20 cellular contexts compared by ENCODE assay signal in genomic region chr11:12502041-12502440, GRCh38.
DNase-seq lines count a peak whose midpoint lies in the region; ATAC-seq and TF ChIP-seq lines count a peak whose summit lies in the region.
"Had no signal": no experiment of that assay in that cellular context is flagged by ENCODE, and none has a peak within 500 bp of the region (broad histone marks: within the 10 kb centered on the region; RNA-seq: fewer than 3 reads in every experiment).

No MANE protein-coding gene starts in this region.

- H3K4me3 ChIP-seq in HUES6 (ENCODE audit: low read depth, low read length), result no peak overlapping the region
- H3K4me3 ChIP-seq in choroid plexus epithelial cell (ENCODE audit: low read depth, low read length), result no peak overlapping the region
- no peak overlapping the region for H3K4me3 ChIP-seq in muscle layer of duodenum (ENCODE audit: low read depth in 1 of 2, low read length in 2 of 2)
- H3K4me3 ChIP-seq in vagina, result no peak overlapping the region
- H3K4me3 ChIP-seq: lower lobe of right lung, prostate gland, spleen had no signal

- H3K36me3 ChIP-seq in HUES6 (ENCODE audit: control insufficient read depth, insufficient read depth, low read length) (peaks cover 7% of the 10 kb centered on the region; the same call in 1 of the 2 replicates), muscle layer of duodenum (ENCODE audit: control insufficient read depth in 1 of 2, insufficient read depth in 2 of 2, low read length in 2 of 2) (peaks cover 16 to 22% of the 10 kb centered on the region in 2 donors), vagina (peaks cover 0 to 4% of the 10 kb centered on the region in 2 donors)
- H3K36me3 ChIP-seq: prostate gland had no signal

- no peaks in the 10 kb centered on the region for H3K9me3 ChIP-seq in HUES6 (ENCODE audit: control insufficient read depth, insufficient read depth, low read depth, low read length)
- H3K9me3 ChIP-seq in muscle layer of duodenum (ENCODE audit: control insufficient read depth in 1 of 2, low read length in 2 of 2), result no peaks in the 10 kb centered on the region
- no peaks in the 10 kb centered on the region for H3K9me3 ChIP-seq in vagina
- H3K9me3 ChIP-seq: lower lobe of right lung, prostate gland, spleen had no signal

- intact Hi-C loops in vagina (cut with DNase I), result no loop called here

- peaks cover 27% of the 10 kb centered on the region; the same call in 1 of the 2 replicates for H3K4me1 ChIP-seq in HUES6 (ENCODE audit: control insufficient read depth, insufficient read depth, low read length)
- no peaks in the 10 kb centered on the region for H3K4me1 ChIP-seq in muscle layer of duodenum (ENCODE audit: control insufficient read depth in 1 of 2, insufficient read depth in 2 of 2, low read length in 2 of 2)
- H3K4me1 ChIP-seq in vagina, result peaks cover 40% of the 10 kb centered on the region
- H3K4me1 ChIP-seq: lower lobe of right lung, prostate gland, spleen had no signal

- ATAC-seq in HG03571 (IDR thresholded peaks at IDR 0.05; ENCODE audit: unreplicated experiment), result no peak
- ATAC-seq: naive thymus-derived CD8-positive, alpha-beta T cell had no signal

- DNase-seq in choroid plexus epithelial cell (ENCODE audit: low read depth) (peak; percentile 25), vagina (ENCODE audit: extremely low spot score in 2 of 2) (no peak), dedifferentiated amniotic fluid mesenchymal stem cell (ENCODE audit: extremely low spot score) (no peak), cerebellum (ENCODE audit: low spot score) (no peak)
- DNase-seq in activated CD4-positive, alpha-beta T cell treated with anti-CD3 and anti-CD28 coated beads, Interleukin-2, amount 50 U/mL, for 1 hour, result no peak
- DNase-seq: activated CD4-positive, alpha-beta T cell treated with anti-CD3 and anti-CD28 coated beads for 4 hours; aorta; cortex of kidney; DMS53; lower lobe of right lung; naive thymus-derived CD8-positive, alpha-beta T cell; NCI-H1092; NCI-H2081; spleen; stimulated activated CD8-positive, alpha-beta memory T cell treated with anti-CD3 and anti-CD28 coated beads, Interleukin-4, amount 100 ng/mL, for 48 hours had no signal

- H3K27ac ChIP-seq in HUES6 (ENCODE audit: low read depth, low read length) (peak overlapping the region; percentile 54; the same call in 1 of the 2 replicates), muscle layer of duodenum (ENCODE audit: low read length) (peak overlapping the region; percentile 26), vagina (peak overlapping the region; percentile 44)
- H3K27ac ChIP-seq: lower lobe of right lung, RWPE1 had no signal

- TF ChIP-seq POLR2A in vagina (IDR thresholded peaks at IDR 0.05), result no peak

- TF ChIP-seq CTCF in choroid plexus epithelial cell (conservative IDR thresholded peaks at IDR 0.05; ENCODE audit: low read depth, low read length) (no peak), vagina (IDR thresholded peaks at IDR 0.05) (no peak)

- peak overlapping the region; percentile 23 for H3K9ac ChIP-seq in HUES6 (ENCODE audit: low read length)

- H3K27me3 ChIP-seq in HUES6 (ENCODE audit: control insufficient read depth, insufficient read depth, low read length), result no peaks in the 10 kb centered on the region
- no peaks in the 10 kb centered on the region for H3K27me3 ChIP-seq in muscle layer of duodenum (ENCODE audit: low read depth, low read length)
- H3K27me3 ChIP-seq in vagina, result no peaks in the 10 kb centered on the region
- H3K27me3 ChIP-seq: spleen had no signal
